In the genomic region with DNA sequence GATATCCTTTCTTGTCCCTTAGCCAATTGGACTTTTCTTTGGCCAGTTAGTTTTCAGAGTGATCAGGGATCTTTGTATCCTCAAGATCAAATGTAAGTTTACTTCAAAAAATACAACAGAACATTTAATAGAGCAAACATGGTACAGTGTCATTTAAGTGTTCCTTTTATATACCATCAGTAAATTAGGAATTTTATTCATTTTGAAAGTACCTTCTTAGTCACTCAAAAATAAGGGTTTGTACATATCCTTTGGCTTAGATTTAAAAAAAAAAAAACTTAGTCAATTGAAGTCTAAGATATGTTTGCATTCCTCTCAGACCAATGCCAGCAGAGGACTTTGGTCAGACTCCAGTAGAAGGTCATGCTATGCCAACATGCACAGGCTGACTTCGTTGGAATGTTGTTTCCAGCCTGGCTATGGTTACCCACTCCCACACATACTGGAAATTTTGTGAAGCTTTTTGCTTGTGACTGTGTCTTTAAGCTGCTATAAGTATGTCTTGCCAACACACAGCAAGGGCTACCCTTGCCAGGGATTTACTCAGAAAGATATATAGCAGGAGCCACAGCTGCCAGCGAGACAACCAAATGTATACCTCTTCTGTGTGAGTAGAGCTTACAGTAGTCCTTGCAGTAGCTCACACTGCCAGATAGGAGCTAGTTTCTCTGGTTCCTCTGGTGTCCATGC, we compare ENCODE assay signal across 19 cellular contexts.
DNase-seq lines count a peak whose midpoint lies in the region; ATAC-seq and TF ChIP-seq lines count a peak whose summit lies in the region.
"Had no signal": no experiment of that assay in that cellular context is flagged by ENCODE, and none has a peak within 500 bp of the region (broad histone marks: within the 10 kb centered on the region; RNA-seq: fewer than 3 reads in every experiment).

No MANE protein-coding gene starts in this region.

- no peak overlapping the region for H3K4me2 ChIP-seq in PC-3 (ENCODE audit: low read length)
- H3K4me2 ChIP-seq in hepatocyte, result peak overlapping the region; percentile 23

- TF ChIP-seq CTCF in PC-3 (conservative IDR thresholded peaks at IDR 0.05; ENCODE audit: low read depth, low read length) (no peak), hepatocyte (IDR thresholded peaks at IDR 0.05; ENCODE audit: poor library complexity) (no peak), thyroid gland (IDR thresholded peaks at IDR 0.05) (no peak)

- peaks cover 12% of the 10 kb centered on the region for H3K27me3 Mint-ChIP-seq in activated CD4-positive, alpha-beta T cell treated with anti-CD3 and anti-CD28 coated beads for 36 hours
- H3K27me3 Mint-ChIP-seq in activated T-helper 1 cell treated with anti-CD3 and anti-CD28 coated beads, Interleukin-12 subunit alpha, Interleukin-12 subunit beta, Interleukin-2, Interleukin-4 antibody, amounts not matched to agents 30 ng/mL and 10 ng/mL and 1 ng/mL, durations not matched to agents 14 hours and 24 hours and 36 hours (ENCODE audit: insufficient read depth), result peaks cover 26% of the 10 kb centered on the region

- no peaks in the 10 kb centered on the region for H3K4me1 Mint-ChIP-seq in activated CD4-positive, alpha-beta T cell treated with anti-CD3 and anti-CD28 coated beads for 36 hours
- H3K4me1 Mint-ChIP-seq in activated T-helper 1 cell treated with anti-CD3 and anti-CD28 coated beads, Interleukin-12 subunit alpha, Interleukin-12 subunit beta, Interleukin-2, Interleukin-4 antibody, amounts not matched to agents 30 ng/mL and 10 ng/mL and 1 ng/mL, durations not matched to agents 14 hours and 24 hours and 36 hours (ENCODE audit: low read depth), result no peaks in the 10 kb centered on the region
- H3K4me1 Mint-ChIP-seq: WTC11 had no signal

- H3F3A ChIP-seq in PC-3 (ENCODE audit: low read length, unreplicated experiment), result no peaks in the 10 kb centered on the region

- no peak overlapping the region for H3K27ac Mint-ChIP-seq in activated CD4-positive, alpha-beta T cell treated with anti-CD3 and anti-CD28 coated beads for 36 hours
- no peak overlapping the region for H3K27ac Mint-ChIP-seq in activated T-helper 1 cell treated with anti-CD3 and anti-CD28 coated beads, Interleukin-12 subunit alpha, Interleukin-12 subunit beta, Interleukin-2, Interleukin-4 antibody, amounts not matched to agents 30 ng/mL and 10 ng/mL and 1 ng/mL, durations not matched to agents 14 hours and 24 hours and 36 hours
- H3K27ac Mint-ChIP-seq: WTC11 had no signal

- no peak overlapping the region for H3K4me3 Mint-ChIP-seq in activated CD4-positive, alpha-beta T cell treated with anti-CD3 and anti-CD28 coated beads for 36 hours
- H3K4me3 Mint-ChIP-seq in activated T-helper 1 cell treated with anti-CD3 and anti-CD28 coated beads, Interleukin-12 subunit alpha, Interleukin-12 subunit beta, Interleukin-2, Interleukin-4 antibody, amounts not matched to agents 30 ng/mL and 10 ng/mL and 1 ng/mL, durations not matched to agents 14 hours and 24 hours and 36 hours, result no peak overlapping the region
- H3K4me3 Mint-ChIP-seq: WTC11 had no signal

- no peak for DNase-seq in activated CD4-positive, alpha-beta T cell treated with anti-CD3 and anti-CD28 coated beads for 36 hours
- DNase-seq in activated CD4-positive, alpha-beta T cell treated with anti-CD3 and anti-CD28 coated beads for 4 hours, result no peak
- peak; percentile 11 for DNase-seq in PC-3
- peak; percentile 28 for DNase-seq in hepatocyte (ENCODE audit: low spot score)
- peak; percentile 4 to 27 for DNase-seq in thyroid gland
- DNase-seq in activated CD8-positive, alpha-beta memory T cell treated with anti-CD3 and anti-CD28 coated beads for 24 hours, result no peak
- no peak for DNase-seq in COLO668 (lab: John Stamatoyannopoulos, UW; ENCODE audit: unreplicated experiment)
- DNase-seq in activated T-helper 1 cell treated with anti-CD3 and anti-CD28 coated beads, Interleukin-12 subunit alpha, Interleukin-12 subunit beta, Interleukin-2, Interleukin-4 antibody, amounts not matched to agents 30 ng/mL and 10 ng/mL and 1 ng/mL, durations not matched to agents 14 hours and 24 hours and 36 hours (ENCODE audit: low spot score), result no peak
- DNase-seq: activated effector memory CD4-positive, alpha-beta T cell treated with Interleukin-2 at 50 U/mL for 16 hours; amniotic stem cell; GDM1; NCI-H187; NCI-H524 treated with DMSO at 0.1 percent for 48 hours; posterior cingulate gyrus; spleen; upper lobe of left lung had no signal

- H3K36me3 ChIP-seq in PC-3 (ENCODE audit: low read depth, low read length) (no peaks in the 10 kb centered on the region), hepatocyte (replicated peaks; ENCODE audit: insufficient read depth, low read depth) (no peaks in the 10 kb centered on the region), thyroid gland (no peaks in the 10 kb centered on the region)
- H3K36me3 ChIP-seq: gastroesophageal sphincter, spleen, upper lobe of left lung had no signal

- TF ChIP-seq POLR2A in thyroid gland (IDR thresholded peaks at IDR 0.05), result no peak

- ATAC-seq in activated CD4-positive, alpha-beta T cell treated with anti-CD3 and anti-CD28 coated beads for 36 hours, result peak; percentile 57
- no peak for ATAC-seq in PC-3
- ATAC-seq: gastroesophageal sphincter, HCT116, WTC11 had no signal

- H2AFZ ChIP-seq in PC-3 (ENCODE audit: low read length) (no peak overlapping the region), hepatocyte (no peak overlapping the region)

- CTCF ChIA-PET in activated CD4-positive, alpha-beta T cell treated with anti-CD3 and anti-CD28 coated beads for 36 hours (lab: Charles Lee), result interaction anchor here (0.6 to 3.0 kb wide), 6 partner anchors 11 to 355 kb away, joined by 3 to 26 read pairs (median 3); no protein-coding TSS in a partner anchor
- CTCF ChIA-PET in PC-3 (lab: Charles Lee), result no interaction called here

- POLR2A ChIA-PET in activated CD4-positive, alpha-beta T cell treated with anti-CD3 and anti-CD28 coated beads for 36 hours (lab: Charles Lee), result interaction anchor here (0.5 to 0.6 kb wide), 2 partner anchors 173 to 439 kb away, joined by 4 to 6 read pairs; partner anchors contain the start of gene KCNA2
- POLR2A ChIA-PET in PC-3 (lab: Charles Lee; ENCODE audit: unreplicated experiment), result no interaction called here

- H3K4me1 ChIP-seq in PC-3 (ENCODE audit: insufficient read depth, low read length), result no peaks in the 10 kb centered on the region
- no peaks in the 10 kb centered on the region for H3K4me1 ChIP-seq in hepatocyte (ENCODE audit: insufficient read depth)
- no peaks in the 10 kb centered on the region for H3K4me1 ChIP-seq in thyroid gland
- H3K4me1 ChIP-seq: gastroesophageal sphincter, spleen, upper lobe of left lung had no signal

- H3K9me2 ChIP-seq in PC-3 (replicated peaks; ENCODE audit: low read length) (no peaks in the 10 kb centered on the region), hepatocyte (replicated peaks; ENCODE audit: insufficient read depth) (no peaks in the 10 kb centered on the region)

- intact Hi-C loops in activated CD4-positive, alpha-beta T cell treated with anti-CD3 and anti-CD28 coated beads for 36 hours (cut with DNase I, micrococcal nuclease), result no loop called here
- intact Hi-C loops in PC-3 (cut with micrococcal nuclease) (no loop called here), thyroid gland (cut with DNase I) (no loop called here)
- intact Hi-C loops in activated T-helper 1 cell treated with anti-CD3 and anti-CD28 coated beads, Interleukin-12 subunit alpha, Interleukin-12 subunit beta, Interleukin-2, Interleukin-4 antibody, amounts not matched to agents 30 ng/mL and 10 ng/mL and 1 ng/mL, durations not matched to agents 14 hours and 24 hours and 36 hours (cut with micrococcal nuclease), result no loop called here

- no peaks in the 10 kb centered on the region for H4K20me1 ChIP-seq in PC-3 (ENCODE audit: low read length)
- no peaks in the 10 kb centered on the region for H4K20me1 ChIP-seq in hepatocyte (ENCODE audit: insufficient read depth, poor library complexity, severe bottlenecking)

- H3K4me3 ChIP-seq in PC-3 (ENCODE audit: low read length) (no peak overlapping the region), hepatocyte (no peak overlapping the region), thyroid gland (replicated peaks in 1 of 3) (no peak overlapping the region)
- H3K4me3 ChIP-seq: gastroesophageal sphincter, spleen, upper lobe of left lung had no signal

- H3K9me3 ChIP-seq in PC-3 (ENCODE audit: low read length) (no peaks in the 10 kb centered on the region), hepatocyte (ENCODE audit: low read depth) (no peaks in the 10 kb centered on the region), thyroid gland (no peaks in the 10 kb centered on the region)
- H3K9me3 ChIP-seq: upper lobe of left lung had no signal

- WGBS in hepatocyte (ENCODE audit: low lambda C conversion rate, missing lambda C conversion rate), result 61% methylated on average over 2 of the region's 2 CpGs
- 16 to 33% methylated on average over 2 of the region's 2 CpGs for WGBS in thyroid gland, 2 donors

- peaks cover 11% of the 10 kb centered on the region for H3K9me3 Mint-ChIP-seq in activated CD4-positive, alpha-beta T cell treated with anti-CD3 and anti-CD28 coated beads for 36 hours (ENCODE audit: low read depth)
- H3K9me3 Mint-ChIP-seq in activated T-helper 1 cell treated with anti-CD3 and anti-CD28 coated beads, Interleukin-12 subunit alpha, Interleukin-12 subunit beta, Interleukin-2, Interleukin-4 antibody, amounts not matched to agents 30 ng/mL and 10 ng/mL and 1 ng/mL, durations not matched to agents 14 hours and 24 hours and 36 hours, result peaks cover 6% of the 10 kb centered on the region

- no peak overlapping the region for H3K9ac ChIP-seq in PC-3 (ENCODE audit: low read length)

- no peaks in the 10 kb centered on the region for H3K36me3 Mint-ChIP-seq in activated CD4-positive, alpha-beta T cell treated with anti-CD3 and anti-CD28 coated beads for 36 hours (ENCODE audit: low read depth)
- H3K36me3 Mint-ChIP-seq in activated T-helper 1 cell treated with anti-CD3 and anti-CD28 coated beads, Interleukin-12 subunit alpha, Interleukin-12 subunit beta, Interleukin-2, Interleukin-4 antibody, amounts not matched to agents 30 ng/mL and 10 ng/mL and 1 ng/mL, durations not matched to agents 14 hours and 24 hours and 36 hours (ENCODE audit: low read depth), result no peaks in the 10 kb centered on the region
- H3K36me3 Mint-ChIP-seq: WTC11 had no signal

- BruUV-seq in PC-3 (replicated peaks; lab: Mats Ljungman, UMichigan), result no TSS peak

- H3K27me3 ChIP-seq in PC-3 (ENCODE audit: low read length), result peaks cover 5% of the 10 kb centered on the region; the same call in 1 of the 2 replicates
- no peaks in the 10 kb centered on the region for H3K27me3 ChIP-seq in hepatocyte
- H3K27me3 ChIP-seq in thyroid gland, result no peaks in the 10 kb centered on the region
- H3K27me3 ChIP-seq: gastroesophageal sphincter, upper lobe of left lung had no signal

- no peak overlapping the region for H3K27ac ChIP-seq in PC-3 (ENCODE audit: low read length)
- H3K27ac ChIP-seq in hepatocyte, result peak overlapping the region; percentile 44
- no peak overlapping the region for H3K27ac ChIP-seq in thyroid gland
- H3K27ac ChIP-seq: gastroesophageal sphincter, spleen, upper lobe of left lung had no signal

- H3K79me2 ChIP-seq in PC-3 (ENCODE audit: low read length) (no peaks in the 10 kb centered on the region), hepatocyte (no peaks in the 10 kb centered on the region)

Comparison
In these comparisons a context has a peak if more than half of its experiments do, and no peak if none do; other contexts are left out.
1. DNase-seq: peak in PC-3 (single experiment), hepatocyte (single experiment) and thyroid gland (2 of 2); none in activated CD4-positive, alpha-beta T cell treated with anti-CD3 and anti-CD28 coated beads for 36 hours (single experiment), activated CD4-positive, alpha-beta T cell treated with anti-CD3 and anti-CD28 coated beads for 4 hours (0 of 2), activated CD8-positive, alpha-beta memory T cell treated with anti-CD3 and anti-CD28 coated beads for 24 hours (single experiment), COLO668 (single experiment) and activated T-helper 1 cell treated with anti-CD3 and anti-CD28 coated beads, Interleukin-12 subunit alpha, Interleukin-12 subunit beta, Interleukin-2, Interleukin-4 antibody, amounts not matched to agents 30 ng/mL and 10 ng/mL and 1 ng/mL, durations not matched to agents 14 hours and 24 hours and 36 hours (single experiment).